Comparison of ENCODE assay signal across 15 cellular contexts in genomic region chr2:161995553-161996016, GRCh38.
A peak's percentile ranks its signal among the peaks of the same experiment; 100 is the strongest.
DNase-seq lines count a peak whose midpoint lies in the region; ATAC-seq and FAIRE-seq lines count a peak whose summit lies in the region.
"Had no signal": no experiment of that assay in that cellular context is flagged by ENCODE, and none has a peak within 500 bp of the region (broad histone marks: within the 10 kb centered on the region; RNA-seq: fewer than 3 reads in every experiment).

No MANE protein-coding gene starts in this region.

- CTCF ChIA-PET in activated CD8-positive, alpha-beta memory T cell treated with anti-CD3 and anti-CD28 coated beads, Interleukin-2, amount 10 ng/mL, durations not matched to agents 7 days and 5 days (lab: Charles Lee), result interaction anchor here (0.7 to 2.3 kb wide), 8 partner anchors 12 to 129 kb away, joined by 3 to 14 read pairs (median 3); no protein-coding TSS in a partner anchor

- peaks cover 77% of the 10 kb centered on the region for H3K36me3 Mint-ChIP-seq in activated CD8-positive, alpha-beta memory T cell treated with anti-CD3 and anti-CD28 coated beads, Interleukin-2, amount 10 ng/mL, durations not matched to agents 7 days and 5 days
- H3K36me3 Mint-ChIP-seq in activated naive CD8-positive, alpha-beta T cell treated with anti-CD3 and anti-CD28 coated beads, Interleukin-2, amount 50 U/mL, for 24 hours (ENCODE audit: low read depth), result peaks cover under 1% of the 10 kb centered on the region

- DNase-seq in activated CD8-positive, alpha-beta memory T cell treated with anti-CD3 and anti-CD28 coated beads, Interleukin-2, amount 10 ng/mL, durations not matched to agents 7 days and 5 days, result peak; percentile 59
- no peak for DNase-seq in activated CD8-positive, alpha-beta memory T cell treated with anti-CD3 and anti-CD28 coated beads, Interleukin-2, amount 50 U/mL, for 4 hours
- peak; percentile 87 for DNase-seq in NCI-H2171 treated with DMSO at 0.1 percent for 48 hours (lab: John Stamatoyannopoulos, UW)
- DNase-seq in activated naive CD8-positive, alpha-beta T cell treated with anti-CD3 and anti-CD28 coated beads, Interleukin-2, amount 50 U/mL, for 24 hours, result no peak
- peak; percentile 44 for DNase-seq in small intestine
- DNase-seq in COLO829 (ENCODE audit: low spot score), result no peak
- no peak for DNase-seq in KG1 (lab: John Stamatoyannopoulos, UW)
- DNase-seq: activated gamma-delta T cell treated with Interleukin-2 at 50 U/mL for 16 hours; caudate nucleus; islet precursor cell; NCI-H187; stimulated activated CD4-positive, alpha-beta T cell treated with anti-CD3 and anti-CD28 coated beads, Interleukin-12 subunit alpha, Interleukin-12 subunit beta, amount 100 ng/mL, for 4 hours; WERI-Rb-1 had no signal

- H3K27me3 ChIP-seq in small intestine (ENCODE audit: control insufficient read depth in 2 of 2, insufficient read depth in 2 of 2, low read length in 2 of 2), result no peaks in the 10 kb centered on the region

- H3K9me3 ChIP-seq in small intestine (ENCODE audit: control insufficient read depth, low read depth), result no peaks in the 10 kb centered on the region
- H3K9me3 ChIP-seq: thoracic aorta had no signal

- H3K4me1 ChIP-seq in small intestine (ENCODE audit: control insufficient read depth in 2 of 2, insufficient read depth in 1 of 2, low read depth in 1 of 2, low read length in 1 of 2), result no peaks in the 10 kb centered on the region

- peak; percentile 54 for ATAC-seq in activated CD8-positive, alpha-beta memory T cell treated with anti-CD3 and anti-CD28 coated beads, Interleukin-2, amount 10 ng/mL, durations not matched to agents 7 days and 5 days
- ATAC-seq in activated naive CD8-positive, alpha-beta T cell treated with anti-CD3 and anti-CD28 coated beads, Interleukin-2, amount 50 U/mL, for 24 hours, result peak; percentile 30
- ATAC-seq in HG02885 (IDR thresholded peaks at IDR 0.05; ENCODE audit: poor library complexity, unreplicated experiment), result no peak

- peak overlapping the region; percentile 91 for H3K27ac Mint-ChIP-seq in activated CD8-positive, alpha-beta memory T cell treated with anti-CD3 and anti-CD28 coated beads, Interleukin-2, amount 10 ng/mL, durations not matched to agents 7 days and 5 days
- peak overlapping the region; percentile 70 for H3K27ac Mint-ChIP-seq in activated naive CD8-positive, alpha-beta T cell treated with anti-CD3 and anti-CD28 coated beads, Interleukin-2, amount 50 U/mL, for 24 hours

- no peaks in the 10 kb centered on the region for H3K9me3 Mint-ChIP-seq in activated CD8-positive, alpha-beta memory T cell treated with anti-CD3 and anti-CD28 coated beads, Interleukin-2, amount 10 ng/mL, durations not matched to agents 7 days and 5 days (ENCODE audit: low read depth)
- H3K9me3 Mint-ChIP-seq in activated naive CD8-positive, alpha-beta T cell treated with anti-CD3 and anti-CD28 coated beads, Interleukin-2, amount 50 U/mL, for 24 hours, result no peaks in the 10 kb centered on the region

- no peak overlapping the region for H3K4me3 ChIP-seq in small intestine (ENCODE audit: low read depth in 1 of 2, low read length in 2 of 2)
- H3K4me3 ChIP-seq: thoracic aorta had no signal

- H3K36me3 ChIP-seq in small intestine (ENCODE audit: control insufficient read depth in 2 of 2, insufficient read depth in 2 of 2, low read length in 2 of 2), result peaks cover 0 to 6% of the 10 kb centered on the region in 2 donors
- H3K36me3 ChIP-seq: thoracic aorta, WERI-Rb-1 had no signal

- H3K27ac ChIP-seq in small intestine (ENCODE audit: low read depth in 1 of 2, low read length in 1 of 2), result no peak overlapping the region
- H3K27ac ChIP-seq: thoracic aorta, WERI-Rb-1 had no signal

- H3K4me3 Mint-ChIP-seq in activated CD8-positive, alpha-beta memory T cell treated with anti-CD3 and anti-CD28 coated beads, Interleukin-2, amount 10 ng/mL, durations not matched to agents 7 days and 5 days, result peak overlapping the region; percentile 56
- no peak overlapping the region for H3K4me3 Mint-ChIP-seq in activated naive CD8-positive, alpha-beta T cell treated with anti-CD3 and anti-CD28 coated beads, Interleukin-2, amount 50 U/mL, for 24 hours

- no peak for FAIRE-seq in small intestine (lab: Jason Lieb, UNC)

- no peaks in the 10 kb centered on the region for H3K27me3 Mint-ChIP-seq in activated CD8-positive, alpha-beta memory T cell treated with anti-CD3 and anti-CD28 coated beads, Interleukin-2, amount 10 ng/mL, durations not matched to agents 7 days and 5 days
- H3K27me3 Mint-ChIP-seq in activated naive CD8-positive, alpha-beta T cell treated with anti-CD3 and anti-CD28 coated beads, Interleukin-2, amount 50 U/mL, for 24 hours, result no peaks in the 10 kb centered on the region

- H3K4me1 Mint-ChIP-seq in activated CD8-positive, alpha-beta memory T cell treated with anti-CD3 and anti-CD28 coated beads, Interleukin-2, amount 10 ng/mL, durations not matched to agents 7 days and 5 days, result peaks cover 72% of the 10 kb centered on the region
- H3K4me1 Mint-ChIP-seq in activated naive CD8-positive, alpha-beta T cell treated with anti-CD3 and anti-CD28 coated beads, Interleukin-2, amount 50 U/mL, for 24 hours, result peaks cover 56% of the 10 kb centered on the region

Comparison
In these comparisons a context has a peak if more than half of its experiments do, and no peak if none do; other contexts are left out.
1. DNase-seq: peak in activated CD8-positive, alpha-beta memory T cell treated with anti-CD3 and anti-CD28 coated beads, Interleukin-2, amount 10 ng/mL, durations not matched to agents 7 days and 5 days (single experiment), NCI-H2171 treated with DMSO at 0.1 percent for 48 hours (single experiment) and small intestine (single experiment); none in activated CD8-positive, alpha-beta memory T cell treated with anti-CD3 and anti-CD28 coated beads, Interleukin-2, amount 50 U/mL, for 4 hours (single experiment), activated naive CD8-positive, alpha-beta T cell treated with anti-CD3 and anti-CD28 coated beads, Interleukin-2, amount 50 U/mL, for 24 hours (single experiment), COLO829 (single experiment) and KG1 (single experiment).